21 cellular contexts compared by ENCODE assay signal in the genomic region with DNA sequence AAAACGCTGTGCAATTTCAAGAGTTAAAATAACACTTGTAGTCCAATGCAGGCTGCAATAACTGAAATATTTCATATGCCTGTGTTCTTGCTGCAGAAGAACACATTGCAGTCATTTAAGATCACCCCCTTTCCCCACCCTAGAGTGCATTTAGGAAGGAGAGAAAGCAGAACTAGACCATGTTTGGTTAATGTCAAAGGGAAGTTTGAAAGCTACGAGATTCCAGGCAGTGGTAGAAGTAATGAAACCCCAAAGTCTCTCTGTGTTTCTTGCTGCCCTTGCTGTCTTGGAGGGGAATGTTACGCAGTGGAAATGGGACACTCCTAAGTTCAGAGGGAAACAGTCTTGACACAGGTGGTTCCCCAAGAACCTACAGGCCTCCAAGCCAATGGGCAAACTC.
DNase-seq lines count a peak whose midpoint lies in the region; ATAC-seq and TF ChIP-seq lines count a peak whose summit lies in the region.
"Had no signal": no experiment of that assay in that cellular context is flagged by ENCODE, and none has a peak within 500 bp of the region (broad histone marks: within the 10 kb centered on the region; RNA-seq: fewer than 3 reads in every experiment).

No MANE protein-coding gene starts in this region.

- H3K9me2 ChIP-seq in Karpas-422 (replicated peaks; ENCODE audit: insufficient read depth, low read length), result no peaks in the 10 kb centered on the region

- no peak for DNase-seq in DND-41
- peak; percentile 51 for DNase-seq in Karpas-422
- DNase-seq in SKM-1 treated with dmso at 0.1 percent for 144 hours (lab: John Stamatoyannopoulos, UW; ENCODE audit: unreplicated experiment), result peak; percentile 82
- no peak for DNase-seq in effector CD8-positive, alpha-beta T cell (lab: John Stamatoyannopoulos, UW)
- DNase-seq in iPS-NIHi11 (ENCODE audit: low spot score), result no peak
- DNase-seq in NCI-H2107 treated with DMSO at 0.1 percent for 48 hours (lab: John Stamatoyannopoulos, UW; ENCODE audit: unreplicated experiment), result no peak
- DNase-seq: activated CD4-positive, alpha-beta T cell treated with anti-CD3 and anti-CD28 coated beads for 1 hour; activated naive CD4-positive, alpha-beta T cell treated with Interleukin-2 at 50 U/mL for 16 hours; gastrocnemius medialis; NCI-H1048; NCI-H2107; NCI-H526 treated with DMSO at 0.1 percent for 48 hours; RPMI8226; sigmoid colon; stimulated activated CD4-positive, alpha-beta T cell treated with anti-CD3 and anti-CD28 coated beads, Interleukin-2, amount 100 ng/mL, for 48 hours had no signal

- H4K20me1 ChIP-seq in DND-41 (ENCODE audit: insufficient read depth, low read length) (no peaks in the 10 kb centered on the region), Karpas-422 (ENCODE audit: insufficient read depth, low read depth, low read length) (no peaks in the 10 kb centered on the region)

- H3K9me3 ChIP-seq in DND-41 (ENCODE audit: insufficient read depth, low read length, severe bottlenecking), result no peaks in the 10 kb centered on the region
- no peaks in the 10 kb centered on the region for H3K9me3 ChIP-seq in Karpas-422 (ENCODE audit: low read length)
- H3K9me3 ChIP-seq in muscle layer of duodenum (ENCODE audit: control insufficient read depth in 1 of 2, low read length in 2 of 2), result no peaks in the 10 kb centered on the region
- H3K9me3 ChIP-seq: gastrocnemius medialis, sigmoid colon had no signal

- H3K27ac ChIP-seq in DND-41 (ENCODE audit: low read length) (peak overlapping the region; percentile 21; the same call in 1 of the 2 replicates), Karpas-422 (ENCODE audit: low read length) (peak overlapping the region; percentile 99), muscle layer of duodenum (ENCODE audit: low read length) (peak overlapping the region; percentile 53)
- H3K27ac ChIP-seq: epithelial cell of prostate, neural progenitor cell, sigmoid colon had no signal

- H3K4me3 ChIP-seq in DND-41 (ENCODE audit: low read depth in 1 of 2, low read length in 2 of 2) (no peak overlapping the region), Karpas-422 (ENCODE audit: low read length) (peak overlapping the region; percentile 7; the same call in 1 of the 2 replicates), muscle layer of duodenum (ENCODE audit: low read depth in 1 of 2, low read length in 2 of 2) (no peak overlapping the region)
- H3K4me3 ChIP-seq: coronary artery, gastrocnemius medialis, neural progenitor cell, sigmoid colon had no signal

- H3K27me3 ChIP-seq in DND-41 (ENCODE audit: insufficient read depth, low read length, poor library complexity) (no peaks in the 10 kb centered on the region), Karpas-422 (ENCODE audit: low read length) (no peaks in the 10 kb centered on the region), muscle layer of duodenum (ENCODE audit: low read depth, low read length) (no peaks in the 10 kb centered on the region)
- H3K27me3 ChIP-seq: gastrocnemius medialis, neural progenitor cell, sigmoid colon had no signal

- H3K79me2 ChIP-seq in DND-41 (ENCODE audit: insufficient read depth, low read length) (no peaks in the 10 kb centered on the region), Karpas-422 (ENCODE audit: low read length) (no peaks in the 10 kb centered on the region)

- H3K4me1 ChIP-seq in DND-41 (ENCODE audit: insufficient read depth, low read length) (peaks cover 22% of the 10 kb centered on the region), Karpas-422 (ENCODE audit: low read length) (peaks cover 56% of the 10 kb centered on the region), muscle layer of duodenum (ENCODE audit: control insufficient read depth in 1 of 2, insufficient read depth in 2 of 2, low read length in 2 of 2) (no peaks in the 10 kb centered on the region)
- H3K4me1 ChIP-seq: neural progenitor cell, sigmoid colon had no signal

- TF ChIP-seq CTCF in DND-41 (IDR thresholded peaks at IDR 0.05; ENCODE audit: borderline replicate concordance, extremely low read depth, low read length, poor library complexity, severe bottlenecking), result no peak

- no peak overlapping the region for H3K4me2 ChIP-seq in DND-41 (ENCODE audit: insufficient read depth, low read length)
- H3K4me2 ChIP-seq in Karpas-422 (ENCODE audit: low read depth, low read length, poor library complexity, severe bottlenecking), result peak overlapping the region; percentile 68
- H3K4me2 ChIP-seq: neural progenitor cell had no signal

- H2AFZ ChIP-seq in DND-41 (ENCODE audit: low read depth, low read length), result peak overlapping the region; percentile 31; the same call in 1 of the 2 replicates
- H2AFZ ChIP-seq in Karpas-422 (ENCODE audit: low read length), result peak overlapping the region; percentile 16; the same call in 1 of the 2 replicates
- H2AFZ ChIP-seq: neural progenitor cell had no signal

- no peak for ATAC-seq in DND-41 (ENCODE audit: insufficient read depth, low read depth)
- ATAC-seq in HG02870 (IDR thresholded peaks at IDR 0.05; ENCODE audit: unreplicated experiment), result no peak
- ATAC-seq: gastrocnemius medialis, HCT116 had no signal

- no peak overlapping the region for H3K9ac ChIP-seq in DND-41 (ENCODE audit: low read depth, low read length)
- peak overlapping the region; percentile 73 for H3K9ac ChIP-seq in Karpas-422 (ENCODE audit: low read length)
- H3K9ac ChIP-seq: neural progenitor cell had no signal

- H3K36me3 ChIP-seq in DND-41 (ENCODE audit: insufficient read depth, low read length) (no peaks in the 10 kb centered on the region), Karpas-422 (ENCODE audit: insufficient read depth, low read length) (no peaks in the 10 kb centered on the region), muscle layer of duodenum (ENCODE audit: control insufficient read depth in 1 of 2, insufficient read depth in 2 of 2, low read length in 2 of 2) (no peaks in the 10 kb centered on the region)
- H3K36me3 ChIP-seq: gastrocnemius medialis, neural progenitor cell, sigmoid colon had no signal

Comparison
In these comparisons a context has a peak if more than half of its experiments do, and no peak if none do; other contexts are left out.
1. DNase-seq: peak in Karpas-422 (single experiment) and SKM-1 treated with dmso at 0.1 percent for 144 hours (single experiment); none in DND-41 (single experiment), effector CD8-positive, alpha-beta T cell (single experiment), iPS-NIHi11 (single experiment) and NCI-H2107 treated with DMSO at 0.1 percent for 48 hours (single experiment).
2. H3K27ac ChIP-seq: peak in every context shown above with its lines; median percentile 99 in Karpas-422; 53 in muscle layer of duodenum; 21 in DND-41.